10 cellular contexts compared by ENCODE assay signal in genomic region chr10:114684085-114684821, GRCh38. TPM values are rescaled to one million over a fixed set of nuclear protein-coding genes. Genes with fewer than 3 reads are reported as not detected.
DNase-seq lines count a peak whose midpoint lies in the region; ATAC-seq and TF ChIP-seq lines count a peak whose summit lies in the region.
"Had no signal": no experiment of that assay in that cellular context is flagged by ENCODE, and none has a peak within 500 bp of the region (broad histone marks: within the 10 kb centered on the region; RNA-seq: fewer than 3 reads in every experiment).

No MANE protein-coding gene starts in this region.

- no peak for TF ChIP-seq POLR2A in upper lobe of left lung (IDR thresholded peaks at IDR 0.05)

- no peak overlapping the region for H3K4me3 Mint-ChIP-seq in stimulated activated naive CD8-positive, alpha-beta T cell treated with anti-CD3 and anti-CD28 coated beads, Interleukin-15, amount 100 ng/mL, for 72 hours

- intact Hi-C loops in mucosa of descending colon (cut with DNase I, micrococcal nuclease): no loop called here

- ATAC-seq in mucosa of descending colon (peak; percentile 89), upper lobe of left lung (ENCODE audit: low FRiP score in 2 of 2) (peak; percentile 69 to 84), HG02763 (IDR thresholded peaks at IDR 0.05; ENCODE audit: unreplicated experiment) (no peak)
- ATAC-seq in stimulated activated naive CD8-positive, alpha-beta T cell treated with anti-CD3 and anti-CD28 coated beads, Interleukin-15, amount 100 ng/mL, for 72 hours: no peak

- H3K27ac Mint-ChIP-seq in stimulated activated naive CD8-positive, alpha-beta T cell treated with anti-CD3 and anti-CD28 coated beads, Interleukin-15, amount 100 ng/mL, for 72 hours: no peak overlapping the region

- no peaks in the 10 kb centered on the region for H3K9me3 Mint-ChIP-seq in stimulated activated naive CD8-positive, alpha-beta T cell treated with anti-CD3 and anti-CD28 coated beads, Interleukin-15, amount 100 ng/mL, for 72 hours

- no peaks in the 10 kb centered on the region for H3K4me1 Mint-ChIP-seq in stimulated activated naive CD8-positive, alpha-beta T cell treated with anti-CD3 and anti-CD28 coated beads, Interleukin-15, amount 100 ng/mL, for 72 hours

- H3K9me3 ChIP-seq in mucosa of descending colon (no peaks in the 10 kb centered on the region), upper lobe of left lung (no peaks in the 10 kb centered on the region)

- peak in 2 of 4 donors; percentile 43 to 89 for TF ChIP-seq EP300 in upper lobe of left lung (IDR thresholded peaks at IDR 0.05)

- H3K27ac ChIP-seq in upper lobe of left lung: peak overlapping the region; percentile 66 to 84 (median 80)

- 20 to 26% methylated on average over 12 of the region's 12 CpGs for WGBS in upper lobe of left lung, 2 donors

- H3K27me3 ChIP-seq in upper lobe of left lung: no peaks in the 10 kb centered on the region

- H3K36me3 ChIP-seq in mucosa of descending colon (ENCODE audit: low read depth): no peaks in the 10 kb centered on the region
- H3K36me3 ChIP-seq in upper lobe of left lung: no peaks in the 10 kb centered on the region

- H3K4me1 ChIP-seq in mucosa of descending colon (ENCODE audit: low read depth): peaks cover 24% of the 10 kb centered on the region
- peaks cover 39 to 64% (median 47%) of the 10 kb centered on the region in 4 donors for H3K4me1 ChIP-seq in upper lobe of left lung

- H3K27me3 Mint-ChIP-seq in stimulated activated naive CD8-positive, alpha-beta T cell treated with anti-CD3 and anti-CD28 coated beads, Interleukin-15, amount 100 ng/mL, for 72 hours: no peaks in the 10 kb centered on the region

- TF ChIP-seq CTCF in epithelial cell of proximal tubule (conservative IDR thresholded peaks at IDR 0.05; ENCODE audit: low read depth, low read length) (no peak), mucosa of descending colon (IDR thresholded peaks at IDR 0.05) (no peak), upper lobe of left lung (IDR thresholded peaks at IDR 0.05) (no peak)

- DNase-seq in NCI-H446 treated with DMSO at 0.1 percent for 48 hours (lab: John Stamatoyannopoulos, UW) (peak; percentile 49), epithelial cell of proximal tubule (ENCODE audit: low read depth) (peak; percentile 63), mucosa of descending colon (peak; percentile 78 to 85 (median 83)), upper lobe of left lung (peak; percentile 38 to 63), NCI-H2029 treated with DMSO at 0.1 percent for 48 hours (lab: John Stamatoyannopoulos, UW) (no peak)
- DNase-seq in stimulated activated naive CD8-positive, alpha-beta T cell treated with anti-CD3 and anti-CD28 coated beads, Interleukin-15, amount 100 ng/mL, for 72 hours: no peak
- no peak for DNase-seq in stimulated activated CD4-positive, alpha-beta T cell treated with anti-CD3 and anti-CD28 coated beads, Interleukin-4, amount 100 ng/mL, for 4 hours
- DNase-seq: islet precursor cell; stimulated activated naive CD4-positive, alpha-beta T cell treated with Interleukin-2 at 50 U/mL for 16 hours had no signal

- peak overlapping the region; percentile 40 for H3K4me3 ChIP-seq in epithelial cell of proximal tubule (ENCODE audit: low read depth, low read length)
- no peak overlapping the region for H3K4me3 ChIP-seq in mucosa of descending colon
- peak overlapping the region in 3 of 4 donors; percentile 34 to 51 (median 37) for H3K4me3 ChIP-seq in upper lobe of left lung

RNA-seq across cellular contexts. Expression of gene ABLIM1, which starts 26.2 kb away (rescaled TPM):
- total RNA-seq in epithelial cell of proximal tubule: 12.4 and 30.2 TPM in 2 replicates
- total RNA-seq in mucosa of descending colon: 100 to 1,000 TPM in 2 of 3 donors, 10 to 100 TPM in 1; 67.1 to 122 (median 103) TPM
- 100 to 1,000 TPM in 5 of 6 donors, 10 to 100 TPM in 1; 92.2 to 153 (median 131) TPM for total RNA-seq in upper lobe of left lung

Comparison
In these comparisons a context has a peak if more than half of its experiments do, and no peak if none do; other contexts are left out.
1. DNase-seq: peak in NCI-H446 treated with DMSO at 0.1 percent for 48 hours (single experiment), epithelial cell of proximal tubule (single experiment), mucosa of descending colon (3 of 3) and upper lobe of left lung (2 of 2); none in stimulated activated naive CD8-positive, alpha-beta T cell treated with anti-CD3 and anti-CD28 coated beads, Interleukin-15, amount 100 ng/mL, for 72 hours (0 of 2), NCI-H2029 treated with DMSO at 0.1 percent for 48 hours (single experiment) and stimulated activated CD4-positive, alpha-beta T cell treated with anti-CD3 and anti-CD28 coated beads, Interleukin-4, amount 100 ng/mL, for 4 hours (0 of 2).
2. ATAC-seq: peak in mucosa of descending colon (single experiment) and upper lobe of left lung (2 of 2); none in stimulated activated naive CD8-positive, alpha-beta T cell treated with anti-CD3 and anti-CD28 coated beads, Interleukin-15, amount 100 ng/mL, for 72 hours (single experiment) and HG02763 (single experiment).